In the genomic region with DNA sequence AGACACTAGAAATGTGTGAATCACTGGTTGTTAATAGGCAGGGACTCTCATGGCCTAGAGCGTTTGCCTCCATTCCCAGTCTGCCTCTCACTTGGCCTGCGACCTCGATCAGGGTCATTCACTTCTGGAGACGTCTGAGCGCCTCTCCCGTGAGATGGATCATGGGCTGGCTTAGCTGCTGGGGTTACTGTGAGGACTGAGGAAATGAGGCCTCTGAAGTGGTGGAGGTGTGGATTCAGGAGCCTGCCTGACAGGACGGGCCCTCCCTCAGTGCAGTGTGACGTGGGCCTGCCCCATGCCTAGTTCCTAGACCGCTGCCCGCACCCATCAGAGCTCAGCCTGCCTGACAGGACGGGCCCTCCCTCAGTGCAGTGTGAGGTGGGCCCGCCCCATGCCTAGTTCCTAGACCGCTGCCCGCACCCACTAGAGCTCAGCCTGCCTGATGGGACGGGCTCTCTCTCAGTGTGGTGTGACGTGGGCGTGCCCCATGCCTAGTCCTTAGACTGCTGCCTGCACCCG, we compare ENCODE assay signal across 15 cellular contexts.
DNase-seq lines count a peak whose midpoint lies in the region; ATAC-seq and TF ChIP-seq lines count a peak whose summit lies in the region.
"Had no signal": no experiment of that assay in that cellular context is flagged by ENCODE, and none has a peak within 500 bp of the region (broad histone marks: within the 10 kb centered on the region; RNA-seq: fewer than 3 reads in every experiment).

No MANE protein-coding gene starts in this region.

- H3K4me3 Mint-ChIP-seq in activated T-cell treated with anti-CD3 and anti-CD28 coated beads, Interleukin-2, amount 50 U/mL, for 24 hours: no peak overlapping the region
- H3K4me3 Mint-ChIP-seq in brain: no peak overlapping the region
- no peak overlapping the region for H3K4me3 Mint-ChIP-seq in stimulated activated effector memory CD8-positive, alpha-beta T cell treated with anti-CD3 and anti-CD28 coated beads, Interleukin-12 subunit alpha, Interleukin-12 subunit beta, amount 100 ng/mL, for 72 hours
- H3K4me3 Mint-ChIP-seq in CD4-positive, alpha-beta memory T cell: no peak overlapping the region

- no peaks in the 10 kb centered on the region for H3K9me3 ChIP-seq in CD4-positive, alpha-beta memory T cell (ENCODE audit: control insufficient read depth in 1 of 2, low read length in 2 of 2)
- H3K9me3 ChIP-seq: spleen, tibial nerve had no signal

- no peaks in the 10 kb centered on the region for H3K27me3 Mint-ChIP-seq in activated T-cell treated with anti-CD3 and anti-CD28 coated beads, Interleukin-2, amount 50 U/mL, for 24 hours
- H3K27me3 Mint-ChIP-seq in brain: no peaks in the 10 kb centered on the region
- no peaks in the 10 kb centered on the region for H3K27me3 Mint-ChIP-seq in CD4-positive, alpha-beta memory T cell

- no peak for ATAC-seq in stimulated activated effector memory CD8-positive, alpha-beta T cell treated with anti-CD3 and anti-CD28 coated beads, Interleukin-12 subunit alpha, Interleukin-12 subunit beta, amount 100 ng/mL, for 72 hours
- ATAC-seq in HG03457 (IDR thresholded peaks at IDR 0.05; ENCODE audit: unreplicated experiment): no peak
- no peak for ATAC-seq in GM19467 (IDR thresholded peaks at IDR 0.05; ENCODE audit: unreplicated experiment)

- peaks cover 9% of the 10 kb centered on the region for H3K4me1 Mint-ChIP-seq in activated T-cell treated with anti-CD3 and anti-CD28 coated beads, Interleukin-2, amount 50 U/mL, for 24 hours (ENCODE audit: low read depth)
- peaks cover 31% of the 10 kb centered on the region for H3K4me1 Mint-ChIP-seq in brain
- H3K4me1 Mint-ChIP-seq in stimulated activated effector memory CD8-positive, alpha-beta T cell treated with anti-CD3 and anti-CD28 coated beads, Interleukin-12 subunit alpha, Interleukin-12 subunit beta, amount 100 ng/mL, for 72 hours: peaks cover 7% of the 10 kb centered on the region
- peaks cover 0 to 3% (median under 1%) of the 10 kb centered on the region in 4 donors for H3K4me1 Mint-ChIP-seq in CD4-positive, alpha-beta memory T cell

- no peaks in the 10 kb centered on the region for H3K27me3 ChIP-seq in CD4-positive, alpha-beta memory T cell (ENCODE audit: insufficient read depth, low read length)
- H3K27me3 ChIP-seq: spleen, tibial nerve had no signal

- peaks cover 25% of the 10 kb centered on the region for H3K36me3 ChIP-seq in CD4-positive, alpha-beta memory T cell (ENCODE audit: insufficient read depth, low read length)

- H3K9me3 Mint-ChIP-seq in activated T-cell treated with anti-CD3 and anti-CD28 coated beads, Interleukin-2, amount 50 U/mL, for 24 hours: no peaks in the 10 kb centered on the region
- no peaks in the 10 kb centered on the region for H3K9me3 Mint-ChIP-seq in brain
- H3K9me3 Mint-ChIP-seq in stimulated activated effector memory CD8-positive, alpha-beta T cell treated with anti-CD3 and anti-CD28 coated beads, Interleukin-12 subunit alpha, Interleukin-12 subunit beta, amount 100 ng/mL, for 72 hours: no peaks in the 10 kb centered on the region
- H3K9me3 Mint-ChIP-seq in CD4-positive, alpha-beta memory T cell: no peaks in the 10 kb centered on the region

- H3K27ac ChIP-seq in CD4-positive, alpha-beta memory T cell (ENCODE audit: low read depth, low read length): no peak overlapping the region
- H3K27ac ChIP-seq: spleen had no signal

- no peaks in the 10 kb centered on the region for H3K4me1 ChIP-seq in CD4-positive, alpha-beta memory T cell (ENCODE audit: insufficient read depth, low read length)

- POLR2A ChIA-PET in CD4-positive, alpha-beta memory T cell (lab: Charles Lee; ENCODE audit: partially characterized antibody): no interaction called here

- TF ChIP-seq CTCF in brain (conservative IDR thresholded peaks at IDR 0.05): no peak

- no peak overlapping the region for H3K4me3 ChIP-seq in CD4-positive, alpha-beta memory T cell (ENCODE audit: low read length in 2 of 2)
- H3K4me3 ChIP-seq: spleen, tibial nerve had no signal

- DNase-seq in activated T-cell treated with anti-CD3 and anti-CD28 coated beads, Interleukin-2, amount 50 U/mL, for 24 hours: no peak
- no peak for DNase-seq in activated T-cell treated with anti-CD3 and anti-CD28 coated beads, Interleukin-2, amount 50 U/mL, for 1 hour
- peak; percentile 57 for DNase-seq in left kidney (ENCODE audit: low read depth, low spot score)
- no peak for DNase-seq in stimulated activated effector memory CD8-positive, alpha-beta T cell treated with anti-CD3 and anti-CD28 coated beads, Interleukin-12 subunit alpha, Interleukin-12 subunit beta, amount 100 ng/mL, for 72 hours (ENCODE audit: low spot score in 2 of 2)
- no peak for DNase-seq in CD4-positive, alpha-beta memory T cell
- DNase-seq: activated CD8-positive, alpha-beta memory T cell treated with anti-CD3 and anti-CD28 coated beads, Interleukin-2, amount 50 U/mL, for 48 hours; amniotic stem cell; NCI-H1930; NCI-H774; SIG-M5; spleen had no signal

- H3K27ac Mint-ChIP-seq in activated T-cell treated with anti-CD3 and anti-CD28 coated beads, Interleukin-2, amount 50 U/mL, for 24 hours: peak overlapping the region; percentile 17
- H3K27ac Mint-ChIP-seq in brain: peak overlapping the region in 3 of 5 experiments; percentile 50 to 80 (median 57)
- peak overlapping the region; percentile 81 for H3K27ac Mint-ChIP-seq in stimulated activated effector memory CD8-positive, alpha-beta T cell treated with anti-CD3 and anti-CD28 coated beads, Interleukin-12 subunit alpha, Interleukin-12 subunit beta, amount 100 ng/mL, for 72 hours
- no peak overlapping the region for H3K27ac Mint-ChIP-seq in CD4-positive, alpha-beta memory T cell

- CTCF ChIA-PET in CD4-positive, alpha-beta memory T cell (lab: Charles Lee; ENCODE audit: partially characterized antibody): no interaction called here

- intact Hi-C loops in CD4-positive, alpha-beta memory T cell (cut with micrococcal nuclease): no loop called here

- peaks cover 80% of the 10 kb centered on the region for H3K36me3 Mint-ChIP-seq in activated T-cell treated with anti-CD3 and anti-CD28 coated beads, Interleukin-2, amount 50 U/mL, for 24 hours (ENCODE audit: low read depth)
- peaks cover 57% of the 10 kb centered on the region for H3K36me3 Mint-ChIP-seq in brain
- H3K36me3 Mint-ChIP-seq in stimulated activated effector memory CD8-positive, alpha-beta T cell treated with anti-CD3 and anti-CD28 coated beads, Interleukin-12 subunit alpha, Interleukin-12 subunit beta, amount 100 ng/mL, for 72 hours: peaks cover 49% of the 10 kb centered on the region
- peaks cover 26 to 65% of the 10 kb centered on the region in 2 donors for H3K36me3 Mint-ChIP-seq in CD4-positive, alpha-beta memory T cell

Comparison
In these comparisons a context has a peak if more than half of its experiments do, and no peak if none do; other contexts are left out.
1. H3K27ac Mint-ChIP-seq: peak in activated T-cell treated with anti-CD3 and anti-CD28 coated beads, Interleukin-2, amount 50 U/mL, for 24 hours (single experiment), brain (3 of 5) and stimulated activated effector memory CD8-positive, alpha-beta T cell treated with anti-CD3 and anti-CD28 coated beads, Interleukin-12 subunit alpha, Interleukin-12 subunit beta, amount 100 ng/mL, for 72 hours (single experiment); none in CD4-positive, alpha-beta memory T cell (0 of 7).